Comparison of ENCODE assay signal across 8 cellular contexts in the genomic region with DNA sequence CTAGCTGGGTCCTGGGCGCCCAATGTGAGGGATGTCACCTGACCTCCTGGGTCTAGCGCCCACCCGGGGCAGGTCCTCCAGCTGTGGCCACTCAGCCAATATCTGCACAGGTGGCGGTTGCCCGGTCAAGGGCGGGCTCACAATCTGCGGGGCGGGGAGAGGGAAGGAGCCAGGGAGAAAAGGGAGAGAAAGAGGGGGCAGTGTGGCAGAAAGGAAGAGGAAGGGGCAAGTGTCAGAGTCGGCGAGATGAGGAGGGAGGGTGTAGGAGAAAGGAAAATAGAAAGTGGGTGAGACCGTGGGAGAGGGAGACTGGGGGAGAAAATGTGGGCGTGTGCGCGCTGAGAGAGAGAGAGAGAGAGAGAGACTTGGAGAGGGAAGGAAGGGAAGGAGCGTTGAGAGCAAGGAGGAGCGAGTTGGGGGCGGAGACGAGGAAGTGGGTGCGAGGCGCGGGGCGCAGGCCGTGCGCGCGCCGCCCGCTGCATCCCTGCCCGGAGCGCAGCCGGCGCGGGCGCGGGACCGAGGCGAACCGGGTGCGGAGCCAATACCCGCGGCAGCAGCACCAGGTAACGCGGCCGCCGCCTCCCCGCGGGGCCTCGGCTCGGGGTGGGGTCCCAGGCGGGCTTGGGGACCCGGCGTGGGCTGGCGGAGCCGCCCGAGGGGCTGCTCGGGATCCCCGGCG. TPM values are rescaled to one million over a fixed set of nuclear protein-coding genes. Genes with fewer than 3 reads are reported as not detected.
DNase-seq lines count a peak whose midpoint lies in the region; ATAC-seq and TF ChIP-seq lines count a peak whose summit lies in the region.

A gene with protein sequence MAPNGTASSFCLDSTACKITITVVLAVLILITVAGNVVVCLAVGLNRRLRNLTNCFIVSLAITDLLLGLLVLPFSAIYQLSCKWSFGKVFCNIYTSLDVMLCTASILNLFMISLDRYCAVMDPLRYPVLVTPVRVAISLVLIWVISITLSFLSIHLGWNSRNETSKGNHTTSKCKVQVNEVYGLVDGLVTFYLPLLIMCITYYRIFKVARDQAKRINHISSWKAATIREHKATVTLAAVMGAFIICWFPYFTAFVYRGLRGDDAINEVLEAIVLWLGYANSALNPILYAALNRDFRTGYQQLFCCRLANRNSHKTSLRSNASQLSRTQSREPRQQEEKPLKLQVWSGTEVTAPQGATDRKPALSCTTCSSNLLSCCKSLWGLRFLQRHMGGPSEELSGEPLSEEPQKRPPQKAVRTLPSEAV (plus strand): TSS at position 479 of the 679 bp plus-strand sequence. CDS start 25,163 bp downstream, outside the sequence.

- no peak for TF ChIP-seq CTCF in GM10266 (IDR thresholded peaks at IDR 0.05; ENCODE audit: control insufficient read depth, insufficient read depth, low read depth, missing control alignments)

- H3K4me3 ChIP-seq in Jurkat, Clone E6-1 (ENCODE audit: low read length) = peak within 1 kb of the TSS; percentile 7

- peaks cover 87% of the 10 kb centered on the region for H3K4me1 Mint-ChIP-seq in stimulated activated naive CD8-positive, alpha-beta T cell treated with anti-CD3 and anti-CD28 coated beads, Interleukin-15, Interleukin-2, amounts not matched to agents 100 ng/mL and 50 ng/mL, for 24 hours (ENCODE audit: low read depth)

- DNase-seq in Jurkat, Clone E6-1 (ENCODE audit: low read depth, low spot score) = no peak
- peak; percentile 36 for DNase-seq in UCSD-AML1 (lab: John Stamatoyannopoulos, UW; ENCODE audit: unreplicated experiment)
- peak; percentile 89 for DNase-seq in mesenteric fat pad (ENCODE audit: low spot score)
- DNase-seq in GM10266 (ENCODE audit: extremely low spot score) = no peak

- H3K27ac Mint-ChIP-seq in stimulated activated naive CD8-positive, alpha-beta T cell treated with anti-CD3 and anti-CD28 coated beads, Interleukin-15, Interleukin-2, amounts not matched to agents 100 ng/mL and 50 ng/mL, for 24 hours = peak within 1 kb of the TSS; percentile 84

- peak within 1 kb of the TSS; percentile 75 for H3K27ac ChIP-seq in cingulate gyrus (ENCODE audit: low read depth, low read length)

- ATAC-seq in GM21717 (IDR thresholded peaks at IDR 0.05; ENCODE audit: unreplicated experiment) = no peak
- no peak for ATAC-seq in HG03460 (IDR thresholded peaks at IDR 0.05; ENCODE audit: unreplicated experiment)

- peak within 1 kb of the TSS; percentile 91 for H3K4me3 Mint-ChIP-seq in stimulated activated naive CD8-positive, alpha-beta T cell treated with anti-CD3 and anti-CD28 coated beads, Interleukin-15, Interleukin-2, amounts not matched to agents 100 ng/mL and 50 ng/mL, for 24 hours

- H3K36me3 Mint-ChIP-seq in stimulated activated naive CD8-positive, alpha-beta T cell treated with anti-CD3 and anti-CD28 coated beads, Interleukin-15, Interleukin-2, amounts not matched to agents 100 ng/mL and 50 ng/mL, for 24 hours (ENCODE audit: low read depth) = peaks cover 35% of the 10 kb centered on the region

- H3K9me3 Mint-ChIP-seq in stimulated activated naive CD8-positive, alpha-beta T cell treated with anti-CD3 and anti-CD28 coated beads, Interleukin-15, Interleukin-2, amounts not matched to agents 100 ng/mL and 50 ng/mL, for 24 hours = no peaks in the 10 kb centered on the region

- peaks cover 6% of the 10 kb centered on the region for H3K27me3 Mint-ChIP-seq in stimulated activated naive CD8-positive, alpha-beta T cell treated with anti-CD3 and anti-CD28 coated beads, Interleukin-15, Interleukin-2, amounts not matched to agents 100 ng/mL and 50 ng/mL, for 24 hours

RNA-seq across cellular contexts. Expression of the gene that starts here (rescaled TPM):
- not detected for polyA plus RNA-seq in Jurkat, Clone E6-1 (2012; ENCODE audit: insufficient read depth, insufficient read length)
- total RNA-seq in mesenteric fat pad = 12.5 TPM

Comparison
In these comparisons a context has a peak if more than half of its experiments do, and no peak if none do; other contexts are left out.
1. DNase-seq: peak in UCSD-AML1 (single experiment) and mesenteric fat pad (single experiment); none in Jurkat, Clone E6-1 (single experiment) and GM10266 (single experiment).